ENCODE assay signal across 33 cellular contexts in the genomic region with DNA sequence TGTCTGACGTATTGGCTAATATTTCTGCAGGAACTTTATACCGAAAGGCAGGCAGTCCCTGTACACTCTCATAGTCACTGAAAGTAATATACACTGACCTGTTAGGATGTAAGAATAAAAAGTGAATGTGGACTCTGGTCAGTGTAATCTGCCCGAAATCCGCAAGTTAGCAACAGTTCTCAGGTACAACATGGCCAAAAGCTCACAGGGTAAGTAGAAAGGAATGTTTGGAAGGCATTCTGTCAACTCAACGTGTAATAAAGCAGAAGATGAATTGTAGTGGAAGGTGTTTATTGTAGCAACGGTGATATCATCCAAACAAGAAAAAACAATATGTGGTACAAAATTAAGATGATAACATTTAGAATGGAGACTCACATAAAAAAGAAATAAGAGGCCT. TPM values are rescaled to one million over a fixed set of nuclear protein-coding genes. Genes with fewer than 3 reads are reported as not detected.
DNase-seq lines count a peak whose midpoint lies in the region; ATAC-seq and TF ChIP-seq lines count a peak whose summit lies in the region.
"Had no signal": no experiment of that assay in that cellular context is flagged by ENCODE, and none has a peak within 500 bp of the region (broad histone marks: within the 10 kb centered on the region; RNA-seq: fewer than 3 reads in every experiment).

No MANE protein-coding gene starts in this region.

- 66 to 80% methylated on average over 6 of the region's 6 CpGs for WGBS in body of pancreas, 2 donors
- WGBS in hepatocyte (ENCODE audit: low lambda C conversion rate, missing lambda C conversion rate) = 70% methylated on average over 6 of the region's 6 CpGs
- 76 to 85% methylated on average over 6 of the region's 6 CpGs for WGBS in sigmoid colon, 2 donors

- in situ Hi-C loops in gastrocnemius medialis (cut with MboI; ENCODE audit: low sequenced_read_pairs in 4 of 4) = loop anchor here in 1 of 4 donors (10.0 kb wide), 1 partner anchor 331 kb away; no protein-coding TSS in a partner anchor

- H3K79me2 ChIP-seq in hepatocyte (peaks cover 20% of the 10 kb centered on the region), PC-3 (ENCODE audit: low read length) (no peaks in the 10 kb centered on the region)

- H3K4me2 ChIP-seq in hepatocyte (no peak overlapping the region), PC-3 (ENCODE audit: low read length) (no peak overlapping the region)
- H3K4me2 ChIP-seq: A549; BLaER1; BLaER1 treated with 17β-estradiol and CSF1 and Interleukin-3, amounts not matched to agents 10 nM and 100 nM had no signal

- CTCF ChIA-PET in PC-3 (lab: Charles Lee) = no interaction called here

- POLR2A ChIA-PET in PC-3 (lab: Charles Lee; ENCODE audit: unreplicated experiment) = no interaction called here

- no peaks in the 10 kb centered on the region for H3K27me3 ChIP-seq in body of pancreas
- no peaks in the 10 kb centered on the region for H3K27me3 ChIP-seq in hepatocyte
- no peaks in the 10 kb centered on the region for H3K27me3 ChIP-seq in sigmoid colon
- no peaks in the 10 kb centered on the region for H3K27me3 ChIP-seq in PC-3 (ENCODE audit: low read length)
- H3K27me3 ChIP-seq in gastrocnemius medialis = no peaks in the 10 kb centered on the region
- H3K27me3 ChIP-seq: BE2C; BLaER1; BLaER1 treated with 17β-estradiol and CSF1 and Interleukin-3, amounts not matched to agents 10 nM and 100 nM had no signal

- H3K9me3 ChIP-seq in body of pancreas (no peaks in the 10 kb centered on the region), hepatocyte (ENCODE audit: low read depth) (no peaks in the 10 kb centered on the region), sigmoid colon (no peaks in the 10 kb centered on the region), PC-3 (ENCODE audit: low read length) (no peaks in the 10 kb centered on the region), gastrocnemius medialis (no peaks in the 10 kb centered on the region)
- H3K9me3 ChIP-seq: A549; BE2C; BLaER1; BLaER1 treated with 17β-estradiol and CSF1 and Interleukin-3, amounts not matched to agents 10 nM and 100 nM; Caco-2 had no signal

- H3K9me2 ChIP-seq in hepatocyte (replicated peaks; ENCODE audit: insufficient read depth) (no peaks in the 10 kb centered on the region), PC-3 (replicated peaks; ENCODE audit: low read length) (no peaks in the 10 kb centered on the region)

- DNase-seq in amniotic epithelial cell (ENCODE audit: low read depth) (peak; percentile 5), body of pancreas (no peak), hepatocyte (ENCODE audit: low spot score) (no peak), sigmoid colon (no peak), PC-3 (no peak), glomerular visceral epithelial cell (ENCODE audit: extremely low spot score) (no peak), gastrocnemius medialis (no peak)
- no peak for DNase-seq in stimulated activated CD4-positive, alpha-beta T cell treated with anti-CD3 and anti-CD28 coated beads, Interleukin-2, amount 100 ng/mL, for 24 hours
- DNase-seq: 8988T; ACHN; AML-193; BE2C; C1 segment of cervical spinal cord; Caco-2; Calu3; CD4-positive, alpha-beta memory T cell; CD4-positive, alpha-beta T cell; CD4-positive, CD25-positive, alpha-beta regulatory T cell; CD8-positive, alpha-beta memory T cell; CD8-positive, alpha-beta T cell; COR-L47; DMS 273 treated with DMSO at 0.1 percent for 48 hours; DMS153; DMS53; DMS79; DMS79 treated with DMSO at 0.1 percent for 48 hours; DND-41; EL had no signal

- H3K4me1 ChIP-seq in body of pancreas (no peaks in the 10 kb centered on the region), hepatocyte (ENCODE audit: insufficient read depth) (no peaks in the 10 kb centered on the region), sigmoid colon (peaks cover 0 to 14% (median 8%) of the 10 kb centered on the region in 4 donors), PC-3 (ENCODE audit: insufficient read depth, low read length) (no peaks in the 10 kb centered on the region), gastrocnemius medialis (peaks cover 15 to 17% of the 10 kb centered on the region in 2 donors)
- H3K4me1 ChIP-seq: A549, BE2C, Caco-2 had no signal

- H2AFZ ChIP-seq in hepatocyte (no peak overlapping the region), PC-3 (ENCODE audit: low read length) (no peak overlapping the region)

- no peak overlapping the region for H3K9ac ChIP-seq in PC-3 (ENCODE audit: low read length)
- H3K9ac ChIP-seq: BLaER1; BLaER1 treated with 17β-estradiol and CSF1 and Interleukin-3, amounts not matched to agents 10 nM and 100 nM had no signal

- no peak for TF ChIP-seq POLR2A in body of pancreas (IDR thresholded peaks at IDR 0.05)
- TF ChIP-seq POLR2A in sigmoid colon (IDR thresholded peaks at IDR 0.05) = no peak
- no peak for TF ChIP-seq POLR2A in gastrocnemius medialis (IDR thresholded peaks at IDR 0.05)

- peaks cover 5 to 24% of the 10 kb centered on the region in 2 donors for H3K36me3 ChIP-seq in body of pancreas (replicated peaks in 1 of 2; ENCODE audit: insufficient read depth in 1 of 2, low read depth in 2 of 2)
- no peaks in the 10 kb centered on the region for H3K36me3 ChIP-seq in hepatocyte (replicated peaks; ENCODE audit: insufficient read depth, low read depth)
- peaks cover 5 to 80% (median 22%) of the 10 kb centered on the region in 4 donors for H3K36me3 ChIP-seq in sigmoid colon
- H3K36me3 ChIP-seq in PC-3 (ENCODE audit: low read depth, low read length) = no peaks in the 10 kb centered on the region; the same call in 1 of the 2 replicates
- peaks cover 3 to 77% of the 10 kb centered on the region in 2 donors for H3K36me3 ChIP-seq in gastrocnemius medialis

- intact Hi-C loops in body of pancreas (cut with DNase I) = no loop called here
- intact Hi-C loops in sigmoid colon (cut with DNase I) = no loop called here
- intact Hi-C loops in PC-3 (cut with micrococcal nuclease) = no loop called here
- intact Hi-C loops in gastrocnemius medialis (cut with DNase I; ENCODE audit: low total_unique reads) = no loop called here

- ATAC-seq in body of pancreas (peak; percentile 83), PC-3 (no peak), gastrocnemius medialis (no peak)
- ATAC-seq: A549; CD8-positive, alpha-beta T cell had no signal

- H3F3A ChIP-seq in PC-3 (ENCODE audit: low read length, unreplicated experiment) = no peaks in the 10 kb centered on the region

- H3K4me3 ChIP-seq in body of pancreas (no peak overlapping the region), hepatocyte (no peak overlapping the region), sigmoid colon (no peak overlapping the region), PC-3 (ENCODE audit: low read length) (no peak overlapping the region), gastrocnemius medialis (no peak overlapping the region)
- H3K4me3 ChIP-seq: A549; BLaER1; BLaER1 treated with 17β-estradiol and CSF1 and Interleukin-3, amounts not matched to agents 10 nM and 100 nM had no signal

- TF ChIP-seq EP300 in sigmoid colon (IDR thresholded peaks at IDR 0.05) = no peak

- H4K20me1 ChIP-seq in hepatocyte (ENCODE audit: insufficient read depth, poor library complexity, severe bottlenecking) (no peaks in the 10 kb centered on the region), PC-3 (ENCODE audit: low read length) (no peaks in the 10 kb centered on the region)

- H3K27ac ChIP-seq in body of pancreas = peak overlapping the region in 1 of 4 donors; percentile 64
- H3K27ac ChIP-seq in hepatocyte = peak overlapping the region; percentile 45
- peak overlapping the region in 3 of 4 donors; percentile 34 to 43 (median 36) for H3K27ac ChIP-seq in sigmoid colon
- no peak overlapping the region for H3K27ac ChIP-seq in PC-3 (ENCODE audit: low read length)
- H3K27ac ChIP-seq in gastrocnemius medialis = no peak overlapping the region
- H3K27ac ChIP-seq: 22Rv1; A549; BLaER1; BLaER1 treated with 17β-estradiol and CSF1 and Interleukin-3, amounts not matched to agents 10 nM and 100 nM; C4-2B had no signal

- TF ChIP-seq CTCF in body of pancreas (IDR thresholded peaks at IDR 0.05) (no peak), hepatocyte (IDR thresholded peaks at IDR 0.05; ENCODE audit: poor library complexity) (no peak), sigmoid colon (IDR thresholded peaks at IDR 0.05) (no peak), PC-3 (conservative IDR thresholded peaks at IDR 0.05; ENCODE audit: low read depth, low read length) (no peak), gastrocnemius medialis (IDR thresholded peaks at IDR 0.05 in 4 of 5, conservative IDR thresholded peaks at IDR 0.05 in 1 of 5) (no peak)

- no TSS peak for BruUV-seq in PC-3 (replicated peaks; lab: Mats Ljungman, UMichigan)

RNA-seq across cellular contexts. Expression of gene NUP54, which starts 26.0 kb away (rescaled TPM):
- total RNA-seq in body of pancreas (10 to 100 TPM; 13.7 to 33.3 TPM), hepatocyte (40.9 and 43.3 TPM in 2 replicates), sigmoid colon (10 to 100 TPM; 38.0 to 57.9 (median 48.1) TPM), PC-3 (2014; rRNA removed) (26.7 and 29.2 TPM in 2 replicates), gastrocnemius medialis (10 to 100 TPM; 15.7 to 22.8 (median 20.0) TPM)
- polyA plus RNA-seq in hepatocyte (20.6 and 31.1 TPM in 2 replicates), sigmoid colon (10 to 100 TPM; 16.6 to 21.9 (median 18.6) TPM)

RNA-seq across cellular contexts. Expression of gene SCARB2, which starts 39.4 kb away (rescaled TPM):
- total RNA-seq in body of pancreas (100 to 1,000 TPM in 1 of 2 donors, 10 to 100 TPM in 1; 74.5 to 167 TPM), hepatocyte (244 and 246 TPM in 2 replicates), sigmoid colon (100 to 1,000 TPM; 119 to 160 (median 141) TPM), PC-3 (2014; rRNA removed) (40.6 and 56.3 TPM in 2 replicates), gastrocnemius medialis (100 to 1,000 TPM in 3 of 4 donors, 10 to 100 TPM in 1; 91.3 to 292 (median 186) TPM)
- polyA plus RNA-seq in hepatocyte (85.8 and 131 TPM in 2 replicates), sigmoid colon (10 to 100 TPM; 29.4 to 73.1 (median 38.6) TPM)

Comparison
In these comparisons a context has a peak if more than half of its experiments do, and no peak if none do; other contexts are left out.
1. H3K27ac ChIP-seq: peak in hepatocyte (single experiment) and sigmoid colon (3 of 4); none in PC-3 (single experiment) and gastrocnemius medialis (0 of 4).